17 cellular contexts compared by ENCODE assay signal in the genomic region with DNA sequence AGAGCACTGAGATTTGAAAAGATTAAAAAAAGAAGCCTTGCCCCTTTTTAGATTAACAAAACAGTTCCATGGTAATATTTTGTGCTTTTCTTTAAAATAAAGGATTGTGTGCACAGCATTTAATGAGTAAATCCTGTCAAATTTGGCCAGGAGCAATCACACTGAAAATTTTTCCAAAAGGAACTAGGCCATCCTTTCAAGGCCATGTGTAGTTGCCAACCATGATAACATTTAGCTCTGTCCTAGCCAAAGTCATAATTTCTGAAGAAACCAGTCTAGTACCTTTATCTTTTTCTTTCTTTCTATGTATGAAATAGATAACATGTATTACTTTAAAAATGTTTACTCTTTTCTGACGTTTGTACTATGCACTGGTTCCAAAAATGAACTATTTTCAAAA.
DNase-seq lines count a peak whose midpoint lies in the region; ATAC-seq and TF ChIP-seq lines count a peak whose summit lies in the region.
"Had no signal": no experiment of that assay in that cellular context is flagged by ENCODE, and none has a peak within 500 bp of the region (broad histone marks: within the 10 kb centered on the region; RNA-seq: fewer than 3 reads in every experiment).

No MANE protein-coding gene starts in this region.

- H3K9me3 ChIP-seq in Loucy (ENCODE audit: insufficient read depth, low read depth, low read length): no peaks in the 10 kb centered on the region
- H3K9me3 ChIP-seq in esophagus muscularis mucosa: no peaks in the 10 kb centered on the region
- no peaks in the 10 kb centered on the region for H3K9me3 ChIP-seq in ovary
- H3K9me3 ChIP-seq in CD4-positive, alpha-beta memory T cell (ENCODE audit: control insufficient read depth in 1 of 2, low read length in 2 of 2): no peaks in the 10 kb centered on the region
- H3K9me3 ChIP-seq: breast epithelium, left lung had no signal

- intact Hi-C loops in esophagus muscularis mucosa (cut with DNase I): loop anchor here (5.0 kb wide), 1 partner anchor 143 kb away; a partner anchor contains a TSS
- intact Hi-C loops in ovary (cut with DNase I): loop anchor here in 2 of 4 donors (1.0 to 5.0 kb wide), 2 partner anchors 17 to 143 kb away; a partner anchor contains a TSS
- intact Hi-C loops in CD4-positive, alpha-beta memory T cell (cut with micrococcal nuclease): no loop called here

- H3K4me2 ChIP-seq in Loucy (ENCODE audit: low read depth, low read length, poor library complexity, severe bottlenecking): peak overlapping the region; percentile 84

- H3K4me3 ChIP-seq in Loucy (ENCODE audit: low read length, poor library complexity, severe bottlenecking) (peak overlapping the region; percentile 73), esophagus muscularis mucosa (peak overlapping the region in 1 of 4 donors; percentile 62), ovary (peak overlapping the region; percentile 5)
- no peak overlapping the region for H3K4me3 ChIP-seq in CD4-positive, alpha-beta memory T cell (ENCODE audit: low read length in 2 of 2)

- H4K20me1 ChIP-seq in Loucy (ENCODE audit: insufficient read depth, low read length, poor library complexity, severe bottlenecking): peaks cover 45% of the 10 kb centered on the region

- peaks cover 4% of the 10 kb centered on the region for H3F3A ChIP-seq in Loucy (ENCODE audit: low read depth)

- TF ChIP-seq POLR2A in esophagus muscularis mucosa (IDR thresholded peaks at IDR 0.05; ENCODE audit: low read depth) (no peak), ovary (IDR thresholded peaks at IDR 0.05) (no peak)

- H3K36me3 ChIP-seq in Loucy (ENCODE audit: insufficient read depth, low read length) (no peaks in the 10 kb centered on the region), esophagus muscularis mucosa (no peaks in the 10 kb centered on the region), ovary (no peaks in the 10 kb centered on the region)
- H3K36me3 ChIP-seq in CD4-positive, alpha-beta memory T cell (ENCODE audit: insufficient read depth, low read length): no peaks in the 10 kb centered on the region
- H3K36me3 ChIP-seq: BLaER1 treated with 17β-estradiol and CSF1 and Interleukin-3, amounts not matched to agents 10 nM and 100 nM; breast epithelium; left lung had no signal

- H3K27me3 ChIP-seq in Loucy (ENCODE audit: insufficient read depth, low read length, poor library complexity, severe bottlenecking) (no peaks in the 10 kb centered on the region), esophagus muscularis mucosa (no peaks in the 10 kb centered on the region), ovary (no peaks in the 10 kb centered on the region)
- peaks cover 20% of the 10 kb centered on the region for H3K27me3 ChIP-seq in CD4-positive, alpha-beta memory T cell (ENCODE audit: insufficient read depth, low read length)
- H3K27me3 ChIP-seq: breast epithelium had no signal

- peak; percentile 32 for DNase-seq in SHP77 treated with DMSO at 0.1 percent for 48 hours (lab: John Stamatoyannopoulos, UW)
- DNase-seq in SHP77 (lab: John Stamatoyannopoulos, UW): no peak
- no peak for DNase-seq in esophagus muscularis mucosa (ENCODE audit: extremely low spot score)
- DNase-seq in ovary: no peak
- no peak for DNase-seq in CD4-positive, alpha-beta memory T cell
- no peak for DNase-seq in NCI-H2171 (lab: John Stamatoyannopoulos, UW)
- DNase-seq: activated CD4-positive, alpha-beta T cell treated with anti-CD3 and anti-CD28 coated beads for 4 hours; activated naive CD8-positive, alpha-beta T cell treated with anti-CD3 and anti-CD28 coated beads, Interleukin-2, amount 10 ng/mL, durations not matched to agents 7 days and 5 days; erythroblast; left lung; NCI-H1436; posterior cingulate gyrus had no signal

- no peak overlapping the region for H3K27ac Mint-ChIP-seq in CD4-positive, alpha-beta memory T cell
- H3K27ac Mint-ChIP-seq: activated naive CD8-positive, alpha-beta T cell treated with anti-CD3 and anti-CD28 coated beads, Interleukin-2, amount 10 ng/mL, durations not matched to agents 7 days and 5 days; activated T-helper 1 cell treated with anti-CD3 and anti-CD28 coated beads, Interleukin-12 subunit alpha, Interleukin-12 subunit beta, Interleukin-2, Interleukin-4 antibody, amounts not matched to agents 30 ng/mL and 10 ng/mL and 1 ng/mL, durations not matched to agents 14 hours and 24 hours and 36 hours had no signal

- H3K4me1 ChIP-seq in Loucy (ENCODE audit: insufficient read depth, low read length, poor library complexity, severe bottlenecking): peaks cover 90% of the 10 kb centered on the region
- peaks cover 22 to 76% (median 63%) of the 10 kb centered on the region in 4 donors for H3K4me1 ChIP-seq in esophagus muscularis mucosa
- no peaks in the 10 kb centered on the region for H3K4me1 ChIP-seq in ovary (ENCODE audit: insufficient read depth)
- peaks cover 7% of the 10 kb centered on the region for H3K4me1 ChIP-seq in CD4-positive, alpha-beta memory T cell (ENCODE audit: insufficient read depth, low read length)
- H3K4me1 ChIP-seq: breast epithelium had no signal

- POLR2A ChIA-PET in CD4-positive, alpha-beta memory T cell (lab: Charles Lee; ENCODE audit: partially characterized antibody): no interaction called here

- peaks cover 5 to 10% (median 8%) of the 10 kb centered on the region in 4 donors for H3K4me1 Mint-ChIP-seq in CD4-positive, alpha-beta memory T cell

- H3K27ac ChIP-seq in esophagus muscularis mucosa (replicated peaks in 1 of 4): peak overlapping the region; percentile 75 to 80 (median 76)
- H3K27ac ChIP-seq in ovary: peak overlapping the region in 1 of 2 donors; percentile 83
- no peak overlapping the region for H3K27ac ChIP-seq in CD4-positive, alpha-beta memory T cell (ENCODE audit: low read depth, low read length)
- H3K27ac ChIP-seq: BLaER1 treated with 17β-estradiol and CSF1 and Interleukin-3, amounts not matched to agents 10 nM and 100 nM; breast epithelium; left lung had no signal

- no peaks in the 10 kb centered on the region for H3K9me2 ChIP-seq in Loucy (replicated peaks; ENCODE audit: low read depth, low read length)

- H3K36me3 Mint-ChIP-seq in CD4-positive, alpha-beta memory T cell: no peaks in the 10 kb centered on the region

- peaks cover 0 to 4% (median 0%) of the 10 kb centered on the region in 8 donors for H3K9me3 Mint-ChIP-seq in CD4-positive, alpha-beta memory T cell
- H3K9me3 Mint-ChIP-seq: activated naive CD8-positive, alpha-beta T cell treated with anti-CD3 and anti-CD28 coated beads, Interleukin-2, amount 10 ng/mL, durations not matched to agents 7 days and 5 days; activated T-helper 1 cell treated with anti-CD3 and anti-CD28 coated beads, Interleukin-12 subunit alpha, Interleukin-12 subunit beta, Interleukin-2, Interleukin-4 antibody, amounts not matched to agents 30 ng/mL and 10 ng/mL and 1 ng/mL, durations not matched to agents 14 hours and 24 hours and 36 hours had no signal

- TF ChIP-seq EP300 in esophagus muscularis mucosa (IDR thresholded peaks at IDR 0.05) (no peak), ovary (IDR thresholded peaks at IDR 0.05) (no peak)

- H2AFZ ChIP-seq in Loucy (ENCODE audit: low read length): no peak overlapping the region

- peak overlapping the region in 3 of 8 donors; percentile 26 to 84 (median 49) for H3K4me3 Mint-ChIP-seq in CD4-positive, alpha-beta memory T cell
- H3K4me3 Mint-ChIP-seq: activated T-helper 1 cell treated with anti-CD3 and anti-CD28 coated beads, Interleukin-12 subunit alpha, Interleukin-12 subunit beta, Interleukin-2, Interleukin-4 antibody, amounts not matched to agents 30 ng/mL and 10 ng/mL and 1 ng/mL, durations not matched to agents 14 hours and 24 hours and 36 hours had no signal

- H3K79me2 ChIP-seq in Loucy (ENCODE audit: insufficient read depth, low read length): peaks cover 89% of the 10 kb centered on the region

- 40% methylated on average over 1 of the region's 1 CpG for WGBS in esophagus muscularis mucosa
- 10 to 17% (median 13%) methylated on average over 1 of the region's 1 CpG for WGBS in ovary, 3 donors

- peaks cover 5 to 10% of the 10 kb centered on the region in 2 donors for H3K27me3 Mint-ChIP-seq in CD4-positive, alpha-beta memory T cell

- H3K9ac ChIP-seq in Loucy (ENCODE audit: low read depth, low read length, poor library complexity, severe bottlenecking): peak overlapping the region; percentile 75
- H3K9ac ChIP-seq: BLaER1 treated with 17β-estradiol and CSF1 and Interleukin-3, amounts not matched to agents 10 nM and 100 nM had no signal

- TF ChIP-seq CTCF in Loucy (conservative IDR thresholded peaks at IDR 0.05; ENCODE audit: low read length) (no peak), esophagus muscularis mucosa (IDR thresholded peaks at IDR 0.05) (no peak), ovary (IDR thresholded peaks at IDR 0.05) (no peak)

- ATAC-seq in GM21423 (IDR thresholded peaks at IDR 0.05; ENCODE audit: unreplicated experiment): no peak

- CTCF ChIA-PET in CD4-positive, alpha-beta memory T cell (lab: Charles Lee; ENCODE audit: partially characterized antibody): no interaction called here

Comparison
In these comparisons a context has a peak if more than half of its experiments do, and no peak if none do; other contexts are left out.
1. H3K4me3 ChIP-seq: peak in Loucy (single experiment) and ovary (single experiment); none in CD4-positive, alpha-beta memory T cell (0 of 2).